23 cellular contexts compared by ENCODE assay signal in genomic region chr9:14843163-14843562, GRCh38.
A peak's percentile ranks its signal among the peaks of the same experiment; 100 is the strongest.
DNase-seq lines count a peak whose midpoint lies in the region; ATAC-seq and TF ChIP-seq lines count a peak whose summit lies in the region.
"Had no signal": no experiment of that assay in that cellular context is flagged by ENCODE, and none has a peak within 500 bp of the region (broad histone marks: within the 10 kb centered on the region; RNA-seq: fewer than 3 reads in every experiment).

No MANE protein-coding gene starts in this region.

- H3K18ac ChIP-seq in neuronal stem cell (ENCODE audit: low read length) = peak overlapping the region; percentile 30

- H3K36me3 ChIP-seq in SK-N-MC (ENCODE audit: insufficient read depth, low read length) = peaks cover 62% of the 10 kb centered on the region
- H3K36me3 ChIP-seq in endodermal cell (ENCODE audit: control insufficient read depth, insufficient read depth, low read length) = no peaks in the 10 kb centered on the region
- peaks cover 0 to 97% of the 10 kb centered on the region in 2 donors for H3K36me3 ChIP-seq in neuronal stem cell (replicated peaks in 1 of 2; ENCODE audit: control insufficient read depth in 2 of 2, insufficient read depth in 2 of 2, low read length in 2 of 2)
- H3K36me3 ChIP-seq in stomach = no peaks in the 10 kb centered on the region
- H3K36me3 ChIP-seq: BE2C, BLaER1 had no signal

- no peaks in the 10 kb centered on the region for H3K9me3 Mint-ChIP-seq in endodermal cell

- WGBS in endodermal cell (ENCODE audit: insufficient coverage in 1 of 2, insufficient read length in 1 of 2), 2 experiments = 78% methylated on average over 1 of the region's 2 CpGs; no CpG with 5 or more reads in 1 of the 2 experiments
- WGBS in neuronal stem cell (ENCODE audit: extremely low coverage in 2 of 2, insufficient read length in 2 of 2, insufficient replicate concordance in 1 of 2), 2 donors = no CpG with 5 or more reads among the region's 2 CpGs
- 83 to 97% (median 92%) methylated on average over 2 of the region's 2 CpGs for WGBS in stomach, 5 donors

- H3K9ac ChIP-seq in SK-N-MC (ENCODE audit: insufficient read length) = no peak overlapping the region
- no peak overlapping the region for H3K9ac ChIP-seq in endodermal cell (ENCODE audit: extremely low read depth, low read length, poor library complexity, severe bottlenecking)
- no peak overlapping the region for H3K9ac ChIP-seq in neuronal stem cell (ENCODE audit: low read depth, low read length, poor library complexity)
- H3K9ac ChIP-seq: BLaER1 had no signal

- DNase-seq in SK-N-MC (ENCODE audit: low read depth, low spot score) (no peak), endodermal cell (no peak), neuronal stem cell (ENCODE audit: low spot score) (no peak), stomach (no peak)
- DNase-seq: 8988T; ACHN; BE2C; C1 segment of cervical spinal cord; CD4-positive, alpha-beta memory T cell; CD4-positive, CD25-positive, alpha-beta regulatory T cell; CD8-positive, alpha-beta memory T cell; COR-L47; DMS 273 treated with DMSO at 0.1 percent for 48 hours; DMS153; DMS53; DMS79; DND-41; EL; GDM1 had no signal

- no peak for ATAC-seq in HG03432 (IDR thresholded peaks at IDR 0.05; ENCODE audit: unreplicated experiment)
- ATAC-seq: GM12878 had no signal

- no peak overlapping the region for H2BK15ac ChIP-seq in neuronal stem cell (ENCODE audit: low read length)

- H3K27me3 Mint-ChIP-seq in endodermal cell (ENCODE audit: insufficient read depth) = no peaks in the 10 kb centered on the region

- TF ChIP-seq EP300 in stomach (IDR thresholded peaks at IDR 0.05) = no peak

- H2AFZ ChIP-seq in neuronal stem cell (ENCODE audit: low read length) = no peak overlapping the region

- H3K27ac Mint-ChIP-seq in endodermal cell = peak overlapping the region; percentile 44
- H3K27ac Mint-ChIP-seq: CD14-positive monocyte; CD4-positive, alpha-beta memory T cell; CD4-positive, CD25-positive, alpha-beta regulatory T cell; CD8-positive, alpha-beta memory T cell had no signal

- H3K27me3 ChIP-seq in endodermal cell (ENCODE audit: control insufficient read depth, insufficient read depth, low read length, poor library complexity, severe bottlenecking) (no peaks in the 10 kb centered on the region), neuronal stem cell (ENCODE audit: control insufficient read depth in 3 of 3, insufficient read depth in 3 of 3, low read depth in 1 of 3, low read length in 3 of 3) (no peaks in the 10 kb centered on the region), stomach (no peaks in the 10 kb centered on the region)
- H3K27me3 ChIP-seq: BE2C, BLaER1 had no signal

- H3K4me1 ChIP-seq in endodermal cell (ENCODE audit: control insufficient read depth, insufficient read depth, low read length) (no peaks in the 10 kb centered on the region), neuronal stem cell (ENCODE audit: control insufficient read depth in 2 of 2, insufficient read depth in 1 of 2, low read depth in 1 of 2, low read length in 2 of 2) (no peaks in the 10 kb centered on the region), stomach (no peaks in the 10 kb centered on the region)
- H3K4me1 ChIP-seq: BE2C had no signal

- H2BK5ac ChIP-seq in neuronal stem cell (ENCODE audit: low read length) = no peak overlapping the region

- H2AK5ac ChIP-seq in neuronal stem cell (ENCODE audit: low read depth, low read length) = no peak overlapping the region

- H4K91ac ChIP-seq in neuronal stem cell (ENCODE audit: low read depth, low read length, poor library complexity) = no peak overlapping the region

- no peak overlapping the region for H3K23ac ChIP-seq in neuronal stem cell (ENCODE audit: low read depth, low read length, poor library complexity)

- H3K9me3 ChIP-seq in SK-N-MC (ENCODE audit: low read depth, low read length) = no peaks in the 10 kb centered on the region
- no peaks in the 10 kb centered on the region for H3K9me3 ChIP-seq in endodermal cell (ENCODE audit: control insufficient read depth, low read length)
- no peaks in the 10 kb centered on the region for H3K9me3 ChIP-seq in neuronal stem cell (replicated peaks in 1 of 2; ENCODE audit: control insufficient read depth in 2 of 2, insufficient read depth in 1 of 2, low read depth in 1 of 2, low read length in 2 of 2)
- no peaks in the 10 kb centered on the region for H3K9me3 ChIP-seq in stomach
- H3K9me3 ChIP-seq: BE2C, BLaER1 had no signal

- TF ChIP-seq POLR2A in stomach (IDR thresholded peaks at IDR 0.05) = no peak

- H3K4me3 ChIP-seq in SK-N-MC = no peak overlapping the region
- H3K4me3 ChIP-seq in endodermal cell (ENCODE audit: low read length) = no peak overlapping the region
- no peak overlapping the region for H3K4me3 ChIP-seq in neuronal stem cell (ENCODE audit: low read length in 2 of 2)
- H3K4me3 ChIP-seq in stomach = no peak overlapping the region
- H3K4me3 ChIP-seq: BLaER1, GM12878 had no signal

- H3K36me3 Mint-ChIP-seq in endodermal cell (ENCODE audit: low read depth) = no peaks in the 10 kb centered on the region
- H3K36me3 Mint-ChIP-seq: CD14-positive monocyte; CD4-positive, alpha-beta memory T cell; CD4-positive, CD25-positive, alpha-beta regulatory T cell; CD8-positive, alpha-beta memory T cell had no signal

- no peak overlapping the region for H3K4me2 ChIP-seq in neuronal stem cell (ENCODE audit: insufficient read depth, low read length, poor library complexity, severe bottlenecking)
- H3K4me2 ChIP-seq: BLaER1 had no signal

- H3K4ac ChIP-seq in neuronal stem cell (ENCODE audit: low read length) = no peak overlapping the region

- no peak overlapping the region for H2BK12ac ChIP-seq in neuronal stem cell (ENCODE audit: low read length)

- H3K79me1 ChIP-seq in neuronal stem cell (ENCODE audit: low read depth, low read length) = no peaks in the 10 kb centered on the region

- H3K4me3 Mint-ChIP-seq in endodermal cell = no peak overlapping the region
- H3K4me3 Mint-ChIP-seq: CD14-positive monocyte; CD4-positive, alpha-beta memory T cell; CD4-positive, CD25-positive, alpha-beta regulatory T cell; CD8-positive, alpha-beta memory T cell had no signal

- H3K27ac ChIP-seq in SK-N-MC = peak overlapping the region; percentile 80
- no peak overlapping the region for H3K27ac ChIP-seq in endodermal cell (ENCODE audit: low read depth, low read length)
- H3K27ac ChIP-seq in neuronal stem cell (replicated peaks; ENCODE audit: low read length) = no peak overlapping the region
- no peak overlapping the region for H3K27ac ChIP-seq in stomach
- H3K27ac ChIP-seq: BLaER1 had no signal

- H3K4me1 Mint-ChIP-seq in endodermal cell = peaks cover 4% of the 10 kb centered on the region
- H3K4me1 Mint-ChIP-seq: CD14-positive monocyte; CD4-positive, alpha-beta memory T cell; CD4-positive, CD25-positive, alpha-beta regulatory T cell; CD8-positive, alpha-beta memory T cell had no signal

- TF ChIP-seq CTCF in endodermal cell (conservative IDR thresholded peaks at IDR 0.05) (no peak), stomach (IDR thresholded peaks at IDR 0.05) (no peak)

- no peak overlapping the region for H4K8ac ChIP-seq in neuronal stem cell (ENCODE audit: low read depth, low read length)

- peak overlapping the region; percentile 75 for H3K14ac ChIP-seq in neuronal stem cell (ENCODE audit: low read length)

- no peak overlapping the region for H2BK120ac ChIP-seq in neuronal stem cell (ENCODE audit: low read depth, low read length)

- intact Hi-C loops in stomach (cut with DNase I; ENCODE audit: low total_unique reads) = no loop called here
